Comparison of ENCODE assay signal across 29 cellular contexts in genomic region chr16:83842291-83842690, GRCh38. TPM values are rescaled to one million over a fixed set of nuclear protein-coding genes. Genes with fewer than 3 reads are reported as not detected.
DNase-seq lines count a peak whose midpoint lies in the region; ATAC-seq and TF ChIP-seq lines count a peak whose summit lies in the region.
"Had no signal": no experiment of that assay in that cellular context is flagged by ENCODE, and none has a peak within 500 bp of the region (broad histone marks: within the 10 kb centered on the region; RNA-seq: fewer than 3 reads in every experiment).

No MANE protein-coding gene starts in this region.

- H3K79me2 ChIP-seq in smooth muscle cell (ENCODE audit: low read depth), result no peaks in the 10 kb centered on the region

- H3K27me3 ChIP-seq in HUES6 (ENCODE audit: control insufficient read depth, insufficient read depth, low read length), result no peaks in the 10 kb centered on the region
- H3K27me3 ChIP-seq in smooth muscle cell (ENCODE audit: low read depth), result no peaks in the 10 kb centered on the region
- H3K27me3 ChIP-seq in colonic mucosa, result no peaks in the 10 kb centered on the region
- H3K27me3 ChIP-seq: BLaER1, brain microvascular endothelial cell, SJCRH30 had no signal

- H3K4me1 ChIP-seq in HUES6 (ENCODE audit: control insufficient read depth, insufficient read depth, low read length), result peaks cover 42% of the 10 kb centered on the region
- H3K4me1 ChIP-seq in smooth muscle cell (ENCODE audit: low read depth), result peaks cover 13% of the 10 kb centered on the region
- H3K4me1 ChIP-seq in colonic mucosa, result no peaks in the 10 kb centered on the region
- H3K4me1 ChIP-seq: SJCRH30 had no signal

- CTCF ChIA-PET in WTC11 (lab: Charles Lee), result interaction anchor here (1.0 to 2.0 kb wide), 4 partner anchors 15 to 442 kb away, joined by 3 to 7 read pairs (median 4); no protein-coding TSS in a partner anchor

- POLR2A ChIA-PET in WTC11 (lab: Charles Lee), result interaction anchor here (0.6 kb wide), 2 partner anchors 160 to 193 kb away, joined by 3 read pairs; no protein-coding TSS in a partner anchor

- H4K20me1 ChIP-seq in smooth muscle cell (ENCODE audit: low read depth), result no peaks in the 10 kb centered on the region
- H4K20me1 ChIP-seq: BLaER1 had no signal

- TF ChIP-seq CTCF in WTC11 (IDR thresholded peaks at IDR 0.05) (no peak), smooth muscle cell (IDR thresholded peaks at IDR 0.05; ENCODE audit: borderline replicate concordance, insufficient read depth, poor library complexity, severe bottlenecking) (no peak), colonic mucosa (IDR thresholded peaks at IDR 0.05) (no peak)

- H3K27ac ChIP-seq in HUES6 (ENCODE audit: low read depth, low read length), result peak overlapping the region; percentile 75
- H3K27ac ChIP-seq in smooth muscle cell (ENCODE audit: low read depth), result no peak overlapping the region
- H3K27ac ChIP-seq in colonic mucosa, result no peak overlapping the region
- H3K27ac ChIP-seq: brain microvascular endothelial cell, epithelial cell of prostate, KMS-11, SJCRH30, VCaP had no signal

- DNase-seq in WTC11 (ENCODE audit: low spot score), result no peak
- DNase-seq in iris pigment epithelial cell (ENCODE audit: low read depth), result peak; percentile 25
- DNase-seq in smooth muscle cell (lab: John Stamatoyannopoulos, UW; ENCODE audit: unreplicated experiment), result no peak
- DNase-seq in stimulated activated CD4-positive, alpha-beta T cell treated with anti-CD3 and anti-CD28 coated beads, Interleukin-12 subunit alpha, Interleukin-12 subunit beta, amount 100 ng/mL, for 4 hours, result no peak
- no peak for DNase-seq in colonic mucosa
- DNase-seq: activated CD4-positive, alpha-beta T cell treated with anti-CD3 and anti-CD28 coated beads, Interleukin-2, amount 10 ng/mL, durations not matched to agents 24 days and 14 days; amniotic stem cell; brain microvascular endothelial cell; cerebellar nuclear complex; COR-L47; kidney; midbrain; naive thymus-derived CD4-positive, alpha-beta T cell; NCI-H1436; NCI-H2081; NCI-H524 treated with DMSO at 0.1 percent for 48 hours; NK-92 treated with Interleukin-12 subunit alpha and Interleukin-12 subunit beta, amount 100 ng/mL, for 24 hours; substantia nigra; SW 1271; trophoblast cell had no signal

- ATAC-seq in WTC11, result 0 out of 2 replicates have a peak, but pooled peaks have one; percentile 9
- ATAC-seq in GM21528 (IDR thresholded peaks at IDR 0.05; ENCODE audit: low FRiP score, unreplicated experiment), result no peak
- ATAC-seq: stimulated activated effector memory CD8-positive, alpha-beta T cell treated with anti-CD3 and anti-CD28 coated beads, Interleukin-12 subunit alpha, Interleukin-12 subunit beta, amount 100 ng/mL, for 72 hours had no signal

- 62% methylated on average over 7 of the region's 7 CpGs for WGBS in smooth muscle cell (ENCODE audit: low lambda C conversion rate)

- intact Hi-C loops in colonic mucosa (cut with DNase I), result no loop called here

- H2AFZ ChIP-seq in smooth muscle cell (ENCODE audit: low read depth), result peak overlapping the region; percentile 40

- peaks cover 75% of the 10 kb centered on the region for H3K4me1 Mint-ChIP-seq in WTC11
- H3K4me1 Mint-ChIP-seq: activated CD4-positive, alpha-beta T cell treated with anti-CD3 and anti-CD28 coated beads, Interleukin-2, amount 10 ng/mL, durations not matched to agents 24 days and 14 days; activated naive CD4-positive, alpha-beta T cell treated with anti-CD3 and anti-CD28 coated beads, Interleukin-2, amount 50 U/mL, for 24 hours; stimulated activated effector memory CD8-positive, alpha-beta T cell treated with anti-CD3 and anti-CD28 coated beads, Interleukin-12 subunit alpha, Interleukin-12 subunit beta, amount 100 ng/mL, for 72 hours had no signal

- H3K9me3 Mint-ChIP-seq in WTC11, result peaks cover 5% of the 10 kb centered on the region; the same call in 1 of the 2 replicates
- H3K9me3 Mint-ChIP-seq: activated naive CD4-positive, alpha-beta T cell treated with anti-CD3 and anti-CD28 coated beads, Interleukin-2, amount 50 U/mL, for 24 hours; stimulated activated effector memory CD8-positive, alpha-beta T cell treated with anti-CD3 and anti-CD28 coated beads, Interleukin-12 subunit alpha, Interleukin-12 subunit beta, amount 100 ng/mL, for 72 hours had no signal

- H3K36me3 Mint-ChIP-seq in WTC11, result no peaks in the 10 kb centered on the region
- H3K36me3 Mint-ChIP-seq: activated naive CD4-positive, alpha-beta T cell treated with anti-CD3 and anti-CD28 coated beads, Interleukin-2, amount 50 U/mL, for 24 hours; naive thymus-derived CD4-positive, alpha-beta T cell; stimulated activated effector memory CD8-positive, alpha-beta T cell treated with anti-CD3 and anti-CD28 coated beads, Interleukin-12 subunit alpha, Interleukin-12 subunit beta, amount 100 ng/mL, for 72 hours had no signal

- H3K4me3 Mint-ChIP-seq in WTC11, result no peak overlapping the region
- H3K4me3 Mint-ChIP-seq: activated CD4-positive, alpha-beta T cell treated with anti-CD3 and anti-CD28 coated beads, Interleukin-2, amount 10 ng/mL, durations not matched to agents 24 days and 14 days; activated naive CD4-positive, alpha-beta T cell treated with anti-CD3 and anti-CD28 coated beads, Interleukin-2, amount 50 U/mL, for 24 hours; naive thymus-derived CD4-positive, alpha-beta T cell; stimulated activated effector memory CD8-positive, alpha-beta T cell treated with anti-CD3 and anti-CD28 coated beads, Interleukin-12 subunit alpha, Interleukin-12 subunit beta, amount 100 ng/mL, for 72 hours had no signal

- no peaks in the 10 kb centered on the region for H3F3A ChIP-seq in smooth muscle cell (ENCODE audit: low read depth)

- H3K4me3 ChIP-seq in HUES6 (ENCODE audit: low read depth, low read length) (no peak overlapping the region), smooth muscle cell (no peak overlapping the region), colonic mucosa (no peak overlapping the region)
- H3K4me3 ChIP-seq: BLaER1, SJCRH30 had no signal

- H3K9me3 ChIP-seq in HUES6 (ENCODE audit: control insufficient read depth, insufficient read depth, low read depth, low read length) (peaks cover 4% of the 10 kb centered on the region; the same call in 1 of the 2 replicates), smooth muscle cell (replicated peaks; ENCODE audit: low read depth) (no peaks in the 10 kb centered on the region), colonic mucosa (no peaks in the 10 kb centered on the region)
- H3K9me3 ChIP-seq: SJCRH30 had no signal

- H3K36me3 ChIP-seq in HUES6 (ENCODE audit: control insufficient read depth, insufficient read depth, low read length), result no peaks in the 10 kb centered on the region
- H3K36me3 ChIP-seq in smooth muscle cell (ENCODE audit: low read depth), result no peaks in the 10 kb centered on the region
- H3K36me3 ChIP-seq in colonic mucosa, result no peaks in the 10 kb centered on the region
- H3K36me3 ChIP-seq: BLaER1, brain microvascular endothelial cell, SJCRH30 had no signal

- peak overlapping the region; percentile 97 for H3K27ac Mint-ChIP-seq in WTC11
- H3K27ac Mint-ChIP-seq: activated CD4-positive, alpha-beta T cell treated with anti-CD3 and anti-CD28 coated beads, Interleukin-2, amount 10 ng/mL, durations not matched to agents 24 days and 14 days; activated naive CD4-positive, alpha-beta T cell treated with anti-CD3 and anti-CD28 coated beads, Interleukin-2, amount 50 U/mL, for 24 hours; naive thymus-derived CD4-positive, alpha-beta T cell; stimulated activated effector memory CD8-positive, alpha-beta T cell treated with anti-CD3 and anti-CD28 coated beads, Interleukin-12 subunit alpha, Interleukin-12 subunit beta, amount 100 ng/mL, for 72 hours had no signal

- no peak overlapping the region for H3K9ac ChIP-seq in HUES6 (ENCODE audit: low read length)
- no peak overlapping the region for H3K9ac ChIP-seq in smooth muscle cell (ENCODE audit: low read depth)
- H3K9ac ChIP-seq in colonic mucosa (ENCODE audit: low read depth in 2 of 2, low read length in 2 of 2), result no peak overlapping the region
- H3K9ac ChIP-seq: BLaER1, KMS-11 had no signal

- H3K27me3 Mint-ChIP-seq in WTC11 (ENCODE audit: low read depth), result no peaks in the 10 kb centered on the region

- H3K4me2 ChIP-seq in smooth muscle cell, result peak overlapping the region; percentile 49
- H3K4me2 ChIP-seq: KMS-11 had no signal

TF ChIP-seq in WTC11, 78 proteins besides CTCF, POLR2A, EP300 and RAD21 (continues in another document):
- TF ChIP-seq CBFB (CRISPR knock-in tag; IDR thresholded peaks at IDR 0.05; ENCODE audit: low read depth) (no peak), PRRX2 (CRISPR knock-in tag; IDR thresholded peaks at IDR 0.05) (no peak), ERG (CRISPR knock-in tag; IDR thresholded peaks at IDR 0.05) (no peak), CREB1 (CRISPR knock-in tag; IDR thresholded peaks at IDR 0.05) (no peak), NFE2L1 (CRISPR knock-in tag; IDR thresholded peaks at IDR 0.05) (no peak), HMGXB4 (CRISPR knock-in tag; IDR thresholded peaks at IDR 0.05) (no peak), ZNF232 (CRISPR knock-in tag; IDR thresholded peaks at IDR 0.05) (no peak)

RNA-seq across cellular contexts. Expression of gene HSBP1, which starts 34.5 kb away (rescaled TPM):
- total RNA-seq in WTC11 (2021), result 197 to 237 TPM (median 229 TPM) in 3 replicates
- total RNA-seq in smooth muscle cell, result 20.3 and 29.9 TPM in 2 replicates
- 355 and 390 TPM in 2 replicates for polyA plus RNA-seq in smooth muscle cell
- 100 to 1,000 TPM; 112 to 134 TPM for total RNA-seq in colonic mucosa

RNA-seq across cellular contexts. Expression of gene MLYCD, which starts 56.6 kb away (rescaled TPM):
- total RNA-seq in WTC11 (2021) (5.9 to 6.3 TPM (median 6.1 TPM) in 3 replicates), smooth muscle cell (1.2 and 1.8 TPM in 2 replicates), colonic mucosa (10 to 100 TPM in 1 of 2 donors, 1 to 10 TPM in 1; 5.5 to 10.6 TPM)
- polyA plus RNA-seq in smooth muscle cell, result 1.6 and 4.0 TPM in 2 replicates
